Comparison of ENCODE assay signal across 12 cellular contexts in genomic region chr18:49819768-49820662, GRCh38. TPM values are rescaled to one million over a fixed set of nuclear protein-coding genes. Genes with fewer than 3 reads are reported as not detected.
DNase-seq lines count a peak whose midpoint lies in the region; ATAC-seq and TF ChIP-seq lines count a peak whose summit lies in the region.
"Had no signal": no experiment of that assay in that cellular context is flagged by ENCODE, and none has a peak within 500 bp of the region (broad histone marks: within the 10 kb centered on the region; RNA-seq: fewer than 3 reads in every experiment).

No MANE protein-coding gene starts in this region.

- 87% methylated on average over 5 of the region's 5 CpGs for WGBS in suprapubic skin
- 75 to 85% (median 81%) methylated on average over 5 of the region's 5 CpGs for WGBS in adrenal gland, 4 donors

- peak; percentile 50 for DNase-seq in stimulated activated CD4-positive, alpha-beta T cell treated with anti-CD3 and anti-CD28 coated beads, Interleukin-15, amount 100 ng/mL, for 24 hours
- DNase-seq in stimulated activated CD4-positive, alpha-beta T cell treated with anti-CD3 and anti-CD28 coated beads, Interleukin-12 subunit alpha, Interleukin-12 subunit beta, amount 100 ng/mL, for 4 hours: no peak
- DNase-seq in Peyer's patch (peak in 2 of 3 donors; percentile 38 to 61), suprapubic skin (ENCODE audit: low spot score in 2 of 2) (no peak), C1 segment of cervical spinal cord (lab: John Stamatoyannopoulos, UW) (no peak), adrenal gland (no peak)
- peak; percentile 31 for DNase-seq in activated naive CD8-positive, alpha-beta T cell treated with anti-CD3 and anti-CD28 coated beads, Interleukin-2, amount 50 U/mL, for 24 hours
- DNase-seq: left cardiac atrium had no signal

- TF ChIP-seq EP300 in suprapubic skin (IDR thresholded peaks at IDR 0.05): no peak

- ATAC-seq in activated naive CD8-positive, alpha-beta T cell treated with anti-CD3 and anti-CD28 coated beads, Interleukin-2, amount 50 U/mL, for 24 hours: peak; percentile 87
- no peak for ATAC-seq in HG02759 (IDR thresholded peaks at IDR 0.05; ENCODE audit: unreplicated experiment)
- ATAC-seq: HCT116 had no signal

- intact Hi-C loops in adrenal gland (cut with DNase I): no loop called here

- H3K4me3 Mint-ChIP-seq in activated naive CD8-positive, alpha-beta T cell treated with anti-CD3 and anti-CD28 coated beads, Interleukin-2, amount 50 U/mL, for 24 hours: peak overlapping the region; percentile 39

- H3K27me3 ChIP-seq in Peyer's patch (no peaks in the 10 kb centered on the region), suprapubic skin (no peaks in the 10 kb centered on the region), adrenal gland (no peaks in the 10 kb centered on the region)
- H3K27me3 ChIP-seq: cardiac muscle cell had no signal

- H3K9me3 ChIP-seq in Peyer's patch: no peaks in the 10 kb centered on the region
- no peaks in the 10 kb centered on the region for H3K9me3 ChIP-seq in suprapubic skin
- H3K9me3 ChIP-seq in adrenal gland (replicated peaks in 1 of 3): no peaks in the 10 kb centered on the region

- peaks cover 63% of the 10 kb centered on the region for H3K4me1 Mint-ChIP-seq in activated naive CD8-positive, alpha-beta T cell treated with anti-CD3 and anti-CD28 coated beads, Interleukin-2, amount 50 U/mL, for 24 hours

- peak overlapping the region; percentile 58 for H3K27ac Mint-ChIP-seq in activated naive CD8-positive, alpha-beta T cell treated with anti-CD3 and anti-CD28 coated beads, Interleukin-2, amount 50 U/mL, for 24 hours

- TF ChIP-seq CTCF in Peyer's patch (IDR thresholded peaks at IDR 0.05): no peak
- TF ChIP-seq CTCF in suprapubic skin (IDR thresholded peaks at IDR 0.05): no peak
- no peak for TF ChIP-seq CTCF in adrenal gland (IDR thresholded peaks at IDR 0.05)

- H3K4me3 ChIP-seq in Peyer's patch (no peak overlapping the region), suprapubic skin (no peak overlapping the region), adrenal gland (no peak overlapping the region)
- H3K4me3 ChIP-seq: cardiac muscle cell had no signal

- H3K27me3 Mint-ChIP-seq in activated naive CD8-positive, alpha-beta T cell treated with anti-CD3 and anti-CD28 coated beads, Interleukin-2, amount 50 U/mL, for 24 hours: no peaks in the 10 kb centered on the region

- TF ChIP-seq POLR2A in Peyer's patch (IDR thresholded peaks at IDR 0.05) (no peak), suprapubic skin (IDR thresholded peaks at IDR 0.05) (no peak), adrenal gland (IDR thresholded peaks at IDR 0.05) (no peak)

- peaks cover 8% of the 10 kb centered on the region for H3K36me3 Mint-ChIP-seq in activated naive CD8-positive, alpha-beta T cell treated with anti-CD3 and anti-CD28 coated beads, Interleukin-2, amount 50 U/mL, for 24 hours (ENCODE audit: low read depth)

- H3K4me1 ChIP-seq in Peyer's patch (peaks cover 0 to 30% (median 4%) of the 10 kb centered on the region in 4 donors), suprapubic skin (no peaks in the 10 kb centered on the region), adrenal gland (replicated peaks in 1 of 2) (no peaks in the 10 kb centered on the region)

- H3K36me3 ChIP-seq in Peyer's patch (peaks cover 0 to 8% (median 0%) of the 10 kb centered on the region in 3 donors), suprapubic skin (no peaks in the 10 kb centered on the region), adrenal gland (replicated peaks in 1 of 2) (no peaks in the 10 kb centered on the region)
- H3K36me3 ChIP-seq: cardiac muscle cell had no signal

- H3K27ac ChIP-seq in Peyer's patch (peak overlapping the region in 2 of 4 donors; percentile 25 to 57), suprapubic skin (no peak overlapping the region), adrenal gland (no peak overlapping the region)
- H3K27ac ChIP-seq: C4-2B, cardiac muscle cell had no signal

- H3K9me3 Mint-ChIP-seq in activated naive CD8-positive, alpha-beta T cell treated with anti-CD3 and anti-CD28 coated beads, Interleukin-2, amount 50 U/mL, for 24 hours: no peaks in the 10 kb centered on the region

RNA-seq across cellular contexts. Expression of gene ACAA2, which starts 6.7 kb away (rescaled TPM):
- total RNA-seq in Peyer's patch: 100 to 1,000 TPM in 3 of 4 donors, 10 to 100 TPM in 1; 97.4 to 257 (median 143) TPM
- total RNA-seq in suprapubic skin: 10 to 100 TPM; 22.0 to 40.6 (median 27.9) TPM
- 100 to 1,000 TPM in 4 of 8 donors, 10 to 100 TPM in 4; 67.6 to 128 (median 105) TPM for total RNA-seq in adrenal gland
- 100 to 1,000 TPM in 1 of 3 donors, 10 to 100 TPM in 2; 21.4 to 197 (median 29.3) TPM for polyA plus RNA-seq in adrenal gland

Comparison
In these comparisons a context has a peak if more than half of its experiments do, and no peak if none do; other contexts are left out.
1. DNase-seq: peak in stimulated activated CD4-positive, alpha-beta T cell treated with anti-CD3 and anti-CD28 coated beads, Interleukin-15, amount 100 ng/mL, for 24 hours (single experiment), Peyer's patch (2 of 3) and activated naive CD8-positive, alpha-beta T cell treated with anti-CD3 and anti-CD28 coated beads, Interleukin-2, amount 50 U/mL, for 24 hours (single experiment); none in stimulated activated CD4-positive, alpha-beta T cell treated with anti-CD3 and anti-CD28 coated beads, Interleukin-12 subunit alpha, Interleukin-12 subunit beta, amount 100 ng/mL, for 4 hours (single experiment), suprapubic skin (0 of 2), C1 segment of cervical spinal cord (0 of 14) and adrenal gland (0 of 7).